Comparison of ENCODE assay signal across 2 cellular contexts in the genomic region with DNA sequence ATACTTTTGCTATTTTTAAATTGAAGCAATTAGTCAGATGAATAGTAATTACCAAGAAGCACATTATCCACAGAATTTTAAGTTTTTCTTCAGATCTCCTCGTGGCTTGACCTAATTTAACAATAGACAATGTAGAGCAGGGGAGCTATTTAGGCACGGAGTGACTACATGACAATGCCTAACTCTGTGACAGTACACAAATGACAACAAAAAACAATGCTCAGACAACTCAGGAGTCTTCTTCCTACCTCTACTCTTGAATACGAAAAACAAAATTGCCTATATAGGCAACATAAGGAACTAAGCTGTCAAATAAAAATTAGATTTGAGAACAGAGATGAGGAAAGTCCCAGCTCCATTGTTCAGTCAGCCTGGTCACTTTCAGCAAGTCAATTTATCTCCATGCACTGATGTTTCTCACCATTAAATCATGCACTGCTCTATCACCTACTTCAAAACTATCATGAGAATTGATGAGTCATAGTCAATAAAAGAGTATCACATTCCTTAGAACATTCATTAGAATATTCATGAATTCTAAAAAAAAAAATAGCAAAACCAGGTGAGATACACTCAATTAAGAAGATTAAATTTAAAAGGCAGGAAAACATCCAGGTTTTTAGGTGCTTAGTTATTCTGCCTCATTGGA. TPM values are rescaled to one million over a fixed set of nuclear protein-coding genes. Genes with fewer than 3 reads are reported as not detected.
"Had no signal": no experiment of that assay in that cellular context is flagged by ENCODE, and none has a peak within 500 bp of the region (broad histone marks: within the 10 kb centered on the region; RNA-seq: fewer than 3 reads in every experiment).

No MANE protein-coding gene starts in this region.

RNA-seq across cellular contexts. Expression of gene CTSV, which starts 38.7 kb away (rescaled TPM):
- total RNA-seq: naive thymus-derived CD8-positive, alpha-beta T cell; ureter had no signal
- polyA plus RNA-seq: naive thymus-derived CD8-positive, alpha-beta T cell had no signal
